Comparison of ENCODE assay signal across 1 cellular context in genomic region chr17:69173118-69173517, GRCh38.
TF ChIP-seq lines count a peak whose summit lies in the region.

No MANE protein-coding gene starts in this region.

TF ChIP-seq in GM12878, 131 proteins besides CTCF, POLR2A, EP300 and RAD21:
- TF ChIP-seq EGR1 (IDR thresholded peaks at IDR 0.05; ENCODE audit: borderline replicate concordance in 1 of 2, low read depth in 2 of 2, low read length in 2 of 2) (no peak), POU2F2 (IDR thresholded peaks at IDR 0.05; ENCODE audit: borderline replicate concordance, low read depth, low read length) (no peak), IKZF2 (IDR thresholded peaks at IDR 0.05) (no peak), MEF2A (IDR thresholded peaks at IDR 0.05; ENCODE audit: insufficient read depth, low read depth, low read length) (no peak), ZNF24 (IDR thresholded peaks at IDR 0.05) (no peak), PML (IDR thresholded peaks at IDR 0.05; ENCODE audit: low read length) (no peak), YBX1 (IDR thresholded peaks at IDR 0.05) (no peak), RAD51 (IDR thresholded peaks at IDR 0.05) (no peak), KLF5 (IDR thresholded peaks at IDR 0.05; ENCODE audit: partially characterized antibody) (no peak), SIN3A (IDR thresholded peaks at IDR 0.05; ENCODE audit: low read depth, low read length) (no peak), SREBF1 (IDR thresholded peaks at IDR 0.05; ENCODE audit: low read length) (no peak), TCF7 (IDR thresholded peaks at IDR 0.05; ENCODE audit: borderline replicate concordance) (no peak), ESRRA (IDR thresholded peaks at IDR 0.05; ENCODE audit: low read length) (no peak), NKRF (conservative IDR thresholded peaks at IDR 0.05) (no peak), CREB1 (IDR thresholded peaks at IDR 0.05; ENCODE audit: low read depth) (no peak), STAT3 (IDR thresholded peaks at IDR 0.05; ENCODE audit: low read depth, low read length) (no peak), ZBTB11 (CRISPR knock-in tag; IDR thresholded peaks at IDR 0.05) (no peak), NR2F1 (conservative IDR thresholded peaks at IDR 0.05) (no peak), POLR2AphosphoS2 (IDR thresholded peaks at IDR 0.05; ENCODE audit: low read depth, low read length) (no peak), NRF1 (conservative IDR thresholded peaks at IDR 0.05; ENCODE audit: low read depth, low read length) (no peak)
